Comparison of ENCODE assay signal across 34 cellular contexts in genomic region chr2:62512385-62512784, GRCh38. TPM values are rescaled to one million over a fixed set of nuclear protein-coding genes. Genes with fewer than 3 reads are reported as not detected.
"Had no signal": no experiment of that assay in that cellular context is flagged by ENCODE, and none has a peak within 500 bp of the region (broad histone marks: within the 10 kb centered on the region; RNA-seq: fewer than 3 reads in every experiment).

No MANE protein-coding gene starts in this region.

- ATAC-seq: activated naive CD4-positive, alpha-beta T cell treated with anti-CD3 and anti-CD28 coated beads, Interleukin-2, amount 50 U/mL, for 72 hours; activated naive CD8-positive, alpha-beta T cell treated with anti-CD3 and anti-CD28 coated beads, Interleukin-2, amount 50 U/mL, for 24 hours; activated T-cell treated with anti-CD3 and anti-CD28 coated beads, Interleukin-2, amount 50 U/mL, for 4 hours; activated T-cell treated with anti-CD3 and anti-CD28 coated beads, Interleukin-2, amount 50 U/mL, for 72 hours; activated T-helper 17 cell treated with anti-CD3 and anti-CD28 coated beads, Interleukin-2, amount 50 U/mL, for 72 hours; body of pancreas had no signal

- H3K27me3 ChIP-seq: adrenal gland, ascending aorta, body of pancreas, brain microvascular endothelial cell, breast epithelium, cardiac muscle cell had no signal

- H3K36me3 ChIP-seq: adrenal gland, ascending aorta, brain microvascular endothelial cell, breast epithelium, cardiac muscle cell had no signal

- H3K4me1 ChIP-seq: adrenal gland, ascending aorta, body of pancreas, breast epithelium had no signal

- FAIRE-seq: astrocyte, bronchial epithelial cell had no signal

- H3K9me3 ChIP-seq: adrenal gland, body of pancreas had no signal

- H3K4me3 ChIP-seq: adrenal gland, ascending aorta, body of pancreas, breast epithelium, cardiac muscle cell had no signal

- DNase-seq: activated effector memory CD4-positive, alpha-beta T cell treated with anti-CD3 and anti-CD28 coated beads, Interleukin-2, amount 50 U/mL, for 16 hours; activated effector memory CD4-positive, alpha-beta T cell treated with Interleukin-2 at 50 U/mL for 16 hours; activated gamma-delta T cell; activated gamma-delta T cell treated with Interleukin-2 at 50 U/mL for 16 hours; activated naive CD4-positive, alpha-beta T cell; activated naive CD4-positive, alpha-beta T cell treated with anti-CD3 and anti-CD28 coated beads for 36 hours; activated naive CD4-positive, alpha-beta T cell treated with anti-CD3 and anti-CD28 coated beads, Interleukin-2, amount 10 ng/mL, durations not matched to agents 7 days and 5 days; activated naive CD4-positive, alpha-beta T cell treated with anti-CD3 and anti-CD28 coated beads, Interleukin-2, amount 50 U/mL, for 16 hours; activated naive CD4-positive, alpha-beta T cell treated with Interleukin-2 at 50 U/mL for 16 hours; activated naive CD8-positive, alpha-beta T cell treated with anti-CD3 and anti-CD28 coated beads for 36 hours; activated naive CD8-positive, alpha-beta T cell treated with anti-CD3 and anti-CD28 coated beads, Interleukin-2, amount 10 ng/mL, durations not matched to agents 7 days and 5 days; activated naive CD8-positive, alpha-beta T cell treated with anti-CD3 and anti-CD28 coated beads, Interleukin-2, amount 50 U/mL, for 24 hours; activated T-cell treated with anti-CD3 and anti-CD28 coated beads, Interleukin-2, amount 50 U/mL, for 24 hours; activated T-cell treated with anti-CD3 and anti-CD28 coated beads, Interleukin-2, amount 50 U/mL, for 4 hours; activated T-cell treated with anti-CD3 and anti-CD28 coated beads, Interleukin-2, amount 50 U/mL, for 48 hours; activated T-cell treated with anti-CD3 and anti-CD28 coated beads, Interleukin-2, amount 50 U/mL, for 72 hours; adrenal gland; amniotic stem cell; amygdala; anterior cingulate cortex; aorta; body of pancreas; brain microvascular endothelial cell; caudate nucleus; central memory CD4-positive, alpha-beta T cell; cerebellar nuclear complex had no signal

- H3K27ac ChIP-seq: adrenal gland, ascending aorta, body of pancreas, brain microvascular endothelial cell, breast epithelium, cardiac muscle cell had no signal

RNA-seq across cellular contexts. Expression of gene TMEM17, which starts 6.4 kb away (rescaled TPM):
- total RNA-seq: activated naive CD4-positive, alpha-beta T cell treated with anti-CD3 and anti-CD28 coated beads, Interleukin-2, amount 50 U/mL, for 72 hours; activated naive CD8-positive, alpha-beta T cell treated with anti-CD3 and anti-CD28 coated beads, Interleukin-2, amount 10 ng/mL, durations not matched to agents 7 days and 5 days; activated T-helper 2 cell treated with anti-CD3 and anti-CD28 coated beads, Interferon-gamma antibody, Interleukin-2, Interleukin-4, amounts not matched to agents 10 μg/mL and 5 μg/mL and 100 μg/mL, durations not matched to agents 14 hours and 24 hours and 36 hours; ascending aorta had no signal
